8 cellular contexts compared by ENCODE assay signal in the genomic region with DNA sequence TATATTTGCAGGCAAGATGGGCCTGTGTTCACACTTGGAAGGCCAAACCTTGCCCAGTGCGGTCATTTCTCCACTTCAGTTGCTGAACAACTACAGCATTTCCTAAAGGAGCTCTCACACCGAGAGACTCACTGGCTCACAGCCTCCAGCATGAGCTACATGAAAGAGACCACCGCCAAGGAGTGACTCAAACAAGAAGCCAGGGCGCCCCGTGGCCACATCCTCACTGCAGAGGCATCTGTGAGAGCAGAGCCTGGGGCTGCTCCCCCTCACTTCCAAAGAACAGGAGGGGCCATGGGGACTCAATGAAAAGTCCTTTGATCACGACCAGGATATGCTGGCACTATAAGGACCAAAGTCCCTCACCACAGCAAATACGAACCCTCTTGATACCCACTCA. TPM values are rescaled to one million over a fixed set of nuclear protein-coding genes. Genes with fewer than 3 reads are reported as not detected.
DNase-seq lines count a peak whose midpoint lies in the region; ATAC-seq and TF ChIP-seq lines count a peak whose summit lies in the region.

No MANE protein-coding gene starts in this region.

- H3K36me3 Mint-ChIP-seq in activated CD8-positive, alpha-beta T cell treated with anti-CD3 and anti-CD28 coated beads for 36 hours (ENCODE audit: low read depth): no peaks in the 10 kb centered on the region
- no peaks in the 10 kb centered on the region for H3K36me3 Mint-ChIP-seq in endodermal cell (ENCODE audit: low read depth)
- peaks cover 16% of the 10 kb centered on the region for H3K36me3 Mint-ChIP-seq in stimulated activated effector memory CD8-positive, alpha-beta T cell treated with anti-CD3 and anti-CD28 coated beads, Interleukin-12 subunit alpha, Interleukin-12 subunit beta, amount 100 ng/mL, for 72 hours

- H3K4me1 ChIP-seq in endodermal cell (ENCODE audit: control insufficient read depth, insufficient read depth, low read length): no peaks in the 10 kb centered on the region
- H3K4me1 ChIP-seq in prostate gland (replicated peaks): no peaks in the 10 kb centered on the region

- H3K4me1 Mint-ChIP-seq in activated CD8-positive, alpha-beta T cell treated with anti-CD3 and anti-CD28 coated beads for 36 hours (ENCODE audit: low read depth): peaks cover 55% of the 10 kb centered on the region
- no peaks in the 10 kb centered on the region for H3K4me1 Mint-ChIP-seq in endodermal cell
- H3K4me1 Mint-ChIP-seq in stimulated activated effector memory CD8-positive, alpha-beta T cell treated with anti-CD3 and anti-CD28 coated beads, Interleukin-12 subunit alpha, Interleukin-12 subunit beta, amount 100 ng/mL, for 72 hours: peaks cover 90% of the 10 kb centered on the region

- ATAC-seq in HG03097 (IDR thresholded peaks at IDR 0.05; ENCODE audit: low FRiP score, unreplicated experiment): peak; percentile 66
- ATAC-seq in activated CD8-positive, alpha-beta T cell treated with anti-CD3 and anti-CD28 coated beads for 36 hours: peak; percentile 89
- peak; percentile 96 for ATAC-seq in stimulated activated effector memory CD8-positive, alpha-beta T cell treated with anti-CD3 and anti-CD28 coated beads, Interleukin-12 subunit alpha, Interleukin-12 subunit beta, amount 100 ng/mL, for 72 hours
- no peak for ATAC-seq in HG03175 (IDR thresholded peaks at IDR 0.05; ENCODE audit: unreplicated experiment)
- no peak for ATAC-seq in GM18520 (IDR thresholded peaks at IDR 0.05; ENCODE audit: unreplicated experiment)

- no peak overlapping the region for H3K27ac ChIP-seq in endodermal cell (ENCODE audit: low read depth, low read length)
- H3K27ac ChIP-seq in prostate gland: no peak overlapping the region

- peaks cover 97% of the 10 kb centered on the region for H3K27me3 ChIP-seq in endodermal cell (ENCODE audit: control insufficient read depth, insufficient read depth, low read length, poor library complexity, severe bottlenecking)
- no peaks in the 10 kb centered on the region for H3K27me3 ChIP-seq in prostate gland (replicated peaks; ENCODE audit: insufficient read depth)

- peaks cover 21% of the 10 kb centered on the region for H3K27me3 Mint-ChIP-seq in activated CD8-positive, alpha-beta T cell treated with anti-CD3 and anti-CD28 coated beads for 36 hours
- peaks cover 93% of the 10 kb centered on the region for H3K27me3 Mint-ChIP-seq in endodermal cell (ENCODE audit: insufficient read depth)

- TF ChIP-seq CTCF in activated CD8-positive, alpha-beta T cell treated with anti-CD3 and anti-CD28 coated beads for 36 hours (IDR thresholded peaks at IDR 0.05): no peak
- TF ChIP-seq CTCF in endodermal cell (conservative IDR thresholded peaks at IDR 0.05): no peak
- no peak for TF ChIP-seq CTCF in prostate gland (IDR thresholded peaks at IDR 0.05)

- POLR2A ChIA-PET in activated CD8-positive, alpha-beta T cell treated with anti-CD3 and anti-CD28 coated beads for 36 hours (lab: Charles Lee): interaction anchor here (1.2 to 1.3 kb wide), 3 partner anchors 15 to 249 kb away, joined by 3 to 5 read pairs (median 3); partner anchors contain the start of gene CCNT2

- H3K9me3 ChIP-seq in endodermal cell (ENCODE audit: control insufficient read depth, low read length) (no peaks in the 10 kb centered on the region), prostate gland (no peaks in the 10 kb centered on the region)

- H3K36me3 ChIP-seq in endodermal cell (ENCODE audit: control insufficient read depth, insufficient read depth, low read length) (no peaks in the 10 kb centered on the region), prostate gland (no peaks in the 10 kb centered on the region)

- 92 to 100% methylated on average over 2 to 7 of the region's 7 CpGs for WGBS in endodermal cell (ENCODE audit: insufficient coverage in 1 of 2, insufficient read length in 1 of 2), 2 experiments
- WGBS in prostate gland: 85% methylated on average over 7 of the region's 7 CpGs

- no peak overlapping the region for H3K4me3 Mint-ChIP-seq in activated CD8-positive, alpha-beta T cell treated with anti-CD3 and anti-CD28 coated beads for 36 hours
- no peak overlapping the region for H3K4me3 Mint-ChIP-seq in endodermal cell
- peak overlapping the region; percentile 53 for H3K4me3 Mint-ChIP-seq in stimulated activated effector memory CD8-positive, alpha-beta T cell treated with anti-CD3 and anti-CD28 coated beads, Interleukin-12 subunit alpha, Interleukin-12 subunit beta, amount 100 ng/mL, for 72 hours

- DNase-seq in activated CD8-positive, alpha-beta T cell treated with anti-CD3 and anti-CD28 coated beads for 36 hours: peak; percentile 95
- peak; percentile 24 for DNase-seq in endodermal cell
- DNase-seq in stimulated activated effector memory CD8-positive, alpha-beta T cell treated with anti-CD3 and anti-CD28 coated beads, Interleukin-12 subunit alpha, Interleukin-12 subunit beta, amount 100 ng/mL, for 72 hours (ENCODE audit: low spot score in 2 of 2): peak; percentile 60 to 90
- DNase-seq in prostate gland (ENCODE audit: low spot score): no peak
- no peak for DNase-seq in HuH-7.5 (ENCODE audit: low spot score)

- H3K9ac ChIP-seq in endodermal cell (ENCODE audit: extremely low read depth, low read length, poor library complexity, severe bottlenecking): no peak overlapping the region

- no peak overlapping the region for H3K4me3 ChIP-seq in endodermal cell (ENCODE audit: low read length)
- H3K4me3 ChIP-seq in prostate gland: no peak overlapping the region

- peak overlapping the region; percentile 6 for H3K27ac Mint-ChIP-seq in activated CD8-positive, alpha-beta T cell treated with anti-CD3 and anti-CD28 coated beads for 36 hours
- no peak overlapping the region for H3K27ac Mint-ChIP-seq in endodermal cell
- H3K27ac Mint-ChIP-seq in stimulated activated effector memory CD8-positive, alpha-beta T cell treated with anti-CD3 and anti-CD28 coated beads, Interleukin-12 subunit alpha, Interleukin-12 subunit beta, amount 100 ng/mL, for 72 hours: peak overlapping the region; percentile 86

- TF ChIP-seq POLR2A in prostate gland (IDR thresholded peaks at IDR 0.05): no peak

- intact Hi-C loops in activated CD8-positive, alpha-beta T cell treated with anti-CD3 and anti-CD28 coated beads for 36 hours (cut with micrococcal nuclease): loop anchor here (10.0 kb wide), 1 partner anchor 226 kb away; no protein-coding TSS in a partner anchor
- intact Hi-C loops in prostate gland (cut with DNase I): no loop called here

- H3K9me3 Mint-ChIP-seq in activated CD8-positive, alpha-beta T cell treated with anti-CD3 and anti-CD28 coated beads for 36 hours: no peaks in the 10 kb centered on the region
- H3K9me3 Mint-ChIP-seq in endodermal cell: no peaks in the 10 kb centered on the region
- H3K9me3 Mint-ChIP-seq in stimulated activated effector memory CD8-positive, alpha-beta T cell treated with anti-CD3 and anti-CD28 coated beads, Interleukin-12 subunit alpha, Interleukin-12 subunit beta, amount 100 ng/mL, for 72 hours: no peaks in the 10 kb centered on the region

- CTCF ChIA-PET in activated CD8-positive, alpha-beta T cell treated with anti-CD3 and anti-CD28 coated beads for 36 hours (lab: Charles Lee): no interaction called here

RNA-seq across cellular contexts. Expression of gene TMEM163, which starts 50.0 kb away (rescaled TPM):
- total RNA-seq in activated CD8-positive, alpha-beta T cell treated with anti-CD3 and anti-CD28 coated beads for 36 hours: not detected
- total RNA-seq in endodermal cell (under 1 TPM in 1 of 2 donors, not detected in 1; 0.24 TPM), prostate gland (10 to 100 TPM in 1 of 2 donors, under 1 TPM in 1; 0.55 to 23.1 TPM)
- polyA plus RNA-seq in endodermal cell (2013, experiment 1 of 2): 9.9 TPM
- 7.0 TPM for polyA plus RNA-seq in endodermal cell (2013, experiment 2 of 2)

Comparison
In these comparisons a context has a peak if more than half of its experiments do, and no peak if none do; other contexts are left out.
1. ATAC-seq: peak in HG03097 (single experiment), activated CD8-positive, alpha-beta T cell treated with anti-CD3 and anti-CD28 coated beads for 36 hours (single experiment) and stimulated activated effector memory CD8-positive, alpha-beta T cell treated with anti-CD3 and anti-CD28 coated beads, Interleukin-12 subunit alpha, Interleukin-12 subunit beta, amount 100 ng/mL, for 72 hours (single experiment); none in HG03175 (single experiment) and GM18520 (single experiment).
2. DNase-seq: peak in activated CD8-positive, alpha-beta T cell treated with anti-CD3 and anti-CD28 coated beads for 36 hours (single experiment), endodermal cell (single experiment) and stimulated activated effector memory CD8-positive, alpha-beta T cell treated with anti-CD3 and anti-CD28 coated beads, Interleukin-12 subunit alpha, Interleukin-12 subunit beta, amount 100 ng/mL, for 72 hours (2 of 2); none in prostate gland (single experiment) and HuH-7.5 (single experiment).